ENCODE assay signal across 8 cellular contexts in genomic region chr1:174238845-174239501, GRCh38.
DNase-seq lines count a peak whose midpoint lies in the region; ATAC-seq and TF ChIP-seq lines count a peak whose summit lies in the region.
"Not testable (repeated sequence)": the region's sequence is repeated elsewhere in the genome, so short reads cannot be mapped to it uniquely, and the experiment has no call there.

No MANE protein-coding gene starts in this region.

- H3K4me1 ChIP-seq in HUES6 (ENCODE audit: control insufficient read depth, insufficient read depth, low read length); iPS-15b (ENCODE audit: control insufficient read depth, insufficient read depth, low read length); mucosa of rectum (ENCODE audit: control insufficient read depth in 2 of 2, insufficient read depth in 2 of 2, low read length in 2 of 2); transverse colon: not testable (repeated sequence)
- H3K4me1 ChIP-seq in RWPE2 (ENCODE audit: insufficient read depth, poor library complexity, severe bottlenecking) = peaks cover 13% of the 10 kb centered on the region

- peak overlapping the region; percentile 85 for H3K9ac ChIP-seq in HUES6 (ENCODE audit: low read length)
- H3K9ac ChIP-seq in iPS-15b (ENCODE audit: low read depth, low read length) = peak overlapping the region; percentile 79
- H3K9ac ChIP-seq in mucosa of rectum (ENCODE audit: low read depth in 1 of 2, low read length in 2 of 2) = not testable (repeated sequence)

- H3K27ac Mint-ChIP-seq in endothelial cell (ENCODE audit: unreplicated experiment) = not testable (repeated sequence)

- not testable (repeated sequence) for TF ChIP-seq EP300 in transverse colon (IDR thresholded peaks at IDR 0.05; ENCODE audit: low read depth)

- peak; percentile 36 for TF ChIP-seq POLR2A in transverse colon (IDR thresholded peaks at IDR 0.05)

- intact Hi-C loops in transverse colon (cut with DNase I; ENCODE audit: low total_unique reads) = not testable (repeated sequence)

- peak overlapping the region; percentile 21 for H3K4me3 Mint-ChIP-seq in endothelial cell (ENCODE audit: unreplicated experiment)

- DNase-seq in DMS53 treated with DMSO at 0.1 percent for 48 hours (lab: John Stamatoyannopoulos, UW; ENCODE audit: unreplicated experiment) = peak; percentile 47
- DNase-seq in NCI-H345 (lab: John Stamatoyannopoulos, UW) = peak; percentile 34
- DNase-seq in RWPE2 (ENCODE audit: low spot score) = peak; percentile 90
- DNase-seq in endothelial cell (ENCODE audit: low spot score) = not testable (repeated sequence)
- DNase-seq in transverse colon = peak; percentile 32

- H3K36me3 Mint-ChIP-seq in endothelial cell (ENCODE audit: low read depth, unreplicated experiment) = not testable (repeated sequence)

- ATAC-seq in RWPE2 (ENCODE audit: low read depth) = peak; percentile 78

- 78 to 89% methylated on average over 2 to 18 of the region's 31 CpGs for WGBS in transverse colon (ENCODE audit: low coverage in 1 of 2), 2 donors

- peak overlapping the region; percentile 69 for H3K4me3 ChIP-seq in HUES6 (ENCODE audit: low read depth, low read length)
- peak overlapping the region; percentile 41 for H3K4me3 ChIP-seq in RWPE2 (ENCODE audit: severe bottlenecking)
- peak overlapping the region; percentile 60 for H3K4me3 ChIP-seq in iPS-15b (ENCODE audit: low read depth, low read length)
- H3K4me3 ChIP-seq in mucosa of rectum (ENCODE audit: low read length in 2 of 2) = peak overlapping the region; percentile 34 to 48
- H3K4me3 ChIP-seq in transverse colon = peak overlapping the region in 2 of 4 donors; percentile 6 to 21

- H3K27ac ChIP-seq in HUES6 (ENCODE audit: low read depth, low read length) = peak overlapping the region; percentile 78
- H3K27ac ChIP-seq in RWPE2 (ENCODE audit: poor library complexity, severe bottlenecking) = peak overlapping the region; percentile 95
- H3K27ac ChIP-seq in mucosa of rectum (ENCODE audit: low read depth in 2 of 2, low read length in 2 of 2) = peak overlapping the region; percentile 19 to 38
- H3K27ac ChIP-seq in transverse colon = peak overlapping the region; percentile 13 to 68 (median 47)

- H3K9me3 ChIP-seq in HUES6 (ENCODE audit: control insufficient read depth, insufficient read depth, low read depth, low read length); RWPE2 (ENCODE audit: severe bottlenecking); iPS-15b (ENCODE audit: control insufficient read depth, insufficient read depth, low read length); mucosa of rectum (ENCODE audit: control insufficient read depth in 2 of 2, low read length in 2 of 2); transverse colon: not testable (repeated sequence)

- in situ Hi-C loops in transverse colon (cut with MboI; ENCODE audit: low pct_ligation_motif_present in 1 of 4, low pct_unique_long_range_greater_than_20kb in 1 of 4, low sequenced_read_pairs in 3 of 4) = not testable (repeated sequence)

- TF ChIP-seq CTCF in RWPE2 (IDR thresholded peaks at IDR 0.05; ENCODE audit: poor library complexity, severe bottlenecking) = peak; percentile 15
- not testable (repeated sequence) for TF ChIP-seq CTCF in endothelial cell (IDR thresholded peaks at IDR 0.05; ENCODE audit: unreplicated experiment); transverse colon (IDR thresholded peaks at IDR 0.05)

- not testable (repeated sequence) for H3K36me3 ChIP-seq in HUES6 (ENCODE audit: control insufficient read depth, insufficient read depth, low read length); iPS-15b (ENCODE audit: control insufficient read depth, insufficient read depth, low read length); mucosa of rectum (ENCODE audit: control insufficient read depth in 2 of 2, insufficient read depth in 2 of 2, low read length in 2 of 2); transverse colon
- peaks cover 21% of the 10 kb centered on the region for H3K36me3 ChIP-seq in RWPE2 (ENCODE audit: low read depth)

- H3K4me1 Mint-ChIP-seq in endothelial cell (ENCODE audit: unreplicated experiment) = not testable (repeated sequence)

- not testable (repeated sequence) for H3K9me3 Mint-ChIP-seq in endothelial cell (ENCODE audit: unreplicated experiment)

- H3K27me3 ChIP-seq in HUES6 (ENCODE audit: control insufficient read depth, insufficient read depth, low read length); RWPE2 (ENCODE audit: insufficient read depth, poor library complexity, severe bottlenecking); iPS-15b (ENCODE audit: control insufficient read depth, insufficient read depth, low read length); mucosa of rectum (ENCODE audit: control insufficient read depth in 2 of 2, insufficient read depth in 2 of 2, low read length in 2 of 2); transverse colon: not testable (repeated sequence)

- not testable (repeated sequence) for H3K27me3 Mint-ChIP-seq in endothelial cell (ENCODE audit: unreplicated experiment)

Comparison
In these comparisons a context has a peak if more than half of its experiments do, and no peak if none do; other contexts are left out.
1. H3K27ac ChIP-seq: peak in every context shown above with its lines; median percentile 95 in RWPE2; 78 in HUES6; 47 in transverse colon; 28 in mucosa of rectum.